ENCODE assay signal across 2 cellular contexts in the genomic region with DNA sequence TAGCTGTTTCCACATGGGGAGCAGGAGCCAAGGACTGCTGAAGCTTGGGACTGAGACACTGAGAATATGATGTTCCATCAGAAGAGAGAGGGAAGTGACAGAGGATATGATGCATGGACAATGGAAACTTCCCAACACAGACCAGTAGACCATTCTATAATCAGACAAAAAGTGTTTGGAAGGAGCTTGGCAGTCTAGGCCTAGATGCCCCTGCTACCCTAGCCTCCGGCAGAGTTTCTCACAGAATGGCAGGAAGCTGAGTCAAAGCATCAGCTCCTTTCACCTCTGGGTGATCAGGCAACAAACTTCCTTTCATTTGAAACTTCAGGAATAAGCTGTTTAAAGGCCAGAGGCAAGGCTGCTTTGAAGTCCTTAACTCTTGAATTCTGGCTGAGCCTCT.
TF ChIP-seq lines count a peak whose summit lies in the region.

No MANE protein-coding gene starts in this region.

TF ChIP-seq in SK-N-SH, 30 proteins besides CTCF, POLR2A, EP300 and RAD21 (continued from another document):
- TF ChIP-seq, protein P1, sequence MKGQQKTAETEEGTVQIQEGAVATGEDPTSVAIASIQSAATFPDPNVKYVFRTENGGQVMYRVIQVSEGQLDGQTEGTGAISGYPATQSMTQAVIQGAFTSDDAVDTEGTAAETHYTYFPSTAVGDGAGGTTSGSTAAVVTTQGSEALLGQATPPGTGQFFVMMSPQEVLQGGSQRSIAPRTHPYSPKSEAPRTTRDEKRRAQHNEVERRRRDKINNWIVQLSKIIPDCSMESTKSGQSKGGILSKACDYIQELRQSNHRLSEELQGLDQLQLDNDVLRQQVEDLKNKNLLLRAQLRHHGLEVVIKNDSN (IDR thresholded peaks at IDR 0.05; ENCODE audit: borderline replicate concordance, low read depth) = no peak
- TF ChIP-seq GABPA (IDR thresholded peaks at IDR 0.05; ENCODE audit: low read depth) (no peak), POLR2AphosphoS5 (IDR thresholded peaks at IDR 0.05; ENCODE audit: low read depth, low read length) (no peak)

TF ChIP-seq in SK-N-SH treated with all-trans-retinoic acid at 6 μM for 48 hours, 23 proteins besides CTCF, POLR2A, EP300 and RAD21 (continued from another document):
- TF ChIP-seq, protein P2, sequence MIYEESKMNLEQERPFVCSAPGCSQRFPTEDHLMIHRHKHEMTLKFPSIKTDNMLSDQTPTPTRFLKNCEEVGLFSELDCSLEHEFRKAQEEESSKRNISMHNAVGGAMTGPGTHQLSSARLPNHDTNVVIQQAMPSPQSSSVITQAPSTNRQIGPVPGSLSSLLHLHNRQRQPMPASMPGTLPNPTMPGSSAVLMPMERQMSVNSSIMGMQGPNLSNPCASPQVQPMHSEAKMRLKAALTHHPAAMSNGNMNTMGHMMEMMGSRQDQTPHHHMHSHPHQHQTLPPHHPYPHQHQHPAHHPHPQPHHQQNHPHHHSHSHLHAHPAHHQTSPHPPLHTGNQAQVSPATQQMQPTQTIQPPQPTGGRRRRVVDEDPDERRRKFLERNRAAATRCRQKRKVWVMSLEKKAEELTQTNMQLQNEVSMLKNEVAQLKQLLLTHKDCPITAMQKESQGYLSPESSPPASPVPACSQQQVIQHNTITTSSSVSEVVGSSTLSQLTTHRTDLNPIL (CRISPR knock-in tag; IDR thresholded peaks at IDR 0.05; ENCODE audit: low read depth) = no peak
- TF ChIP-seq ZFP30 (CRISPR knock-in tag; IDR thresholded peaks at IDR 0.05) = no peak
- TF ChIP-seq ISL1 (CRISPR knock-in tag; IDR thresholded peaks at IDR 0.05) = no peak
- TF ChIP-seq ZNF565 (CRISPR knock-in tag; conservative IDR thresholded peaks at IDR 0.05; ENCODE audit: low read depth) = no peak
- TF ChIP-seq ZFP3 (CRISPR knock-in tag; IDR thresholded peaks at IDR 0.05) = no peak
- TF ChIP-seq RARB (CRISPR knock-in tag; IDR thresholded peaks at IDR 0.05) = no peak
- no peak for TF ChIP-seq ZC3H10 (CRISPR knock-in tag; IDR thresholded peaks at IDR 0.05)
- TF ChIP-seq ZNF8 (CRISPR knock-in tag; IDR thresholded peaks at IDR 0.05) = no peak
- TF ChIP-seq, protein P3, sequence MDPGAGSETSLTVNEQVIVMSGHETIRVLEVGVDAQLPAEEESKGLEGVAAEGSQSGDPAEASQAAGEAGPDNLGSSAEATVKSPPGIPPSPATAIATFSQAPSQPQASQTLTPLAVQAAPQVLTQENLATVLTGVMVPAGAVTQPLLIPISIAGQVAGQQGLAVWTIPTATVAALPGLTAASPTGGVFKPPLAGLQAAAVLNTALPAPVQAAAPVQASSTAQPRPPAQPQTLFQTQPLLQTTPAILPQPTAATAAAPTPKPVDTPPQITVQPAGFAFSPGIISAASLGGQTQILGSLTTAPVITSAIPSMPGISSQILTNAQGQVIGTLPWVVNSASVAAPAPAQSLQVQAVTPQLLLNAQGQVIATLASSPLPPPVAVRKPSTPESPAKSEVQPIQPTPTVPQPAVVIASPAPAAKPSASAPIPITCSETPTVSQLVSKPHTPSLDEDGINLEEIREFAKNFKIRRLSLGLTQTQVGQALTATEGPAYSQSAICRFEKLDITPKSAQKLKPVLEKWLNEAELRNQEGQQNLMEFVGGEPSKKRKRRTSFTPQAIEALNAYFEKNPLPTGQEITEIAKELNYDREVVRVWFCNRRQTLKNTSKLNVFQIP (CRISPR knock-in tag; IDR thresholded peaks at IDR 0.05; ENCODE audit: borderline replicate concordance, low read depth) = no peak
- no peak for TF ChIP-seq ARNTL (CRISPR knock-in tag; IDR thresholded peaks at IDR 0.05; ENCODE audit: borderline replicate concordance, low read depth)
